8 cellular contexts compared by ENCODE assay signal in the genomic region with DNA sequence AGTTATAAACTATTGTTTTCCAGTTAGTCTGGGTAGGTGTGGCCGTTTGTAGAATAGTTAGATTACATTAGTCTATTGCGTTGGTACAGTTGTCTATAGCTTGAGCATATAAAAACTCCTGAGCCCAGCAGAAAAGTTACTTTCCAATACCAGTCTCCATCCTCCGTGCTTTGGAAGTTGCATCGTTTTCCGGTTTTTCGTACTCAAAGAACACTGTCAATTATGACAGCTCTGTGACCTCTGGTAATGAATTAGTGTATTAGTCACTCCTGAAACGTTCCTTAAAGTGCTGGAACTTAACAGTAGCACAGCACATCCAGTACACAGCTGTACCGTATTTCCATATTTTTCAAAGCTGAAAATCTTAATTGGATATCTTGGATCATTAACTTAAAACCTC. TPM values are rescaled to one million over a fixed set of nuclear protein-coding genes. Genes with fewer than 3 reads are reported as not detected.
DNase-seq lines count a peak whose midpoint lies in the region; ATAC-seq, FAIRE-seq and TF ChIP-seq lines count a peak whose summit lies in the region.

No MANE protein-coding gene starts in this region.

- H3K36me3 ChIP-seq in HUES6 (ENCODE audit: control insufficient read depth, insufficient read depth, low read length), result no peaks in the 10 kb centered on the region
- no peaks in the 10 kb centered on the region for H3K36me3 ChIP-seq in left lung
- peaks cover 8 to 9% (median 8%) of the 10 kb centered on the region in 3 donors for H3K36me3 ChIP-seq in tibial artery

- FAIRE-seq in HTR-8/SVneo (lab: Jason Lieb, UNC), result no peak

- peak overlapping the region; percentile 96 for H3K27ac ChIP-seq in HUES6 (ENCODE audit: low read depth, low read length)
- H3K27ac ChIP-seq in left lung, result peak overlapping the region; percentile 97 to 99
- peak overlapping the region; percentile 99 for H3K27ac ChIP-seq in tibial artery

- H3K4me1 ChIP-seq in HUES6 (ENCODE audit: control insufficient read depth, insufficient read depth, low read length), result peaks cover 14% of the 10 kb centered on the region; the same call in 1 of the 2 replicates
- peaks cover 11 to 27% of the 10 kb centered on the region in 2 donors for H3K4me1 ChIP-seq in left lung
- H3K4me1 ChIP-seq in tibial artery, result peaks cover 0 to 37% (median 21%) of the 10 kb centered on the region in 4 donors

- DNase-seq in AG10803 (ENCODE audit: low read depth) (peak; percentile 42), left lung (no peak), tibial artery (no peak), HTR-8/SVneo (ENCODE audit: insufficient read length, low spot score) (no peak)
- no peak for DNase-seq in central memory CD4-positive, alpha-beta T cell

- intact Hi-C loops in left lung (cut with DNase I) (no loop called here), tibial artery (cut with DNase I; ENCODE audit: low total_unique reads) (loop anchor here (5.0 kb wide), 1 partner anchor 36 kb away; no protein-coding TSS in a partner anchor)

- H3K9me3 Mint-ChIP-seq in brain, result no peaks in the 10 kb centered on the region

- peaks cover 50% of the 10 kb centered on the region for H3K4me1 Mint-ChIP-seq in brain

- H3K36me3 Mint-ChIP-seq in brain, result peaks cover 9% of the 10 kb centered on the region

- H3K4me3 ChIP-seq in AG10803 (ENCODE audit: low read length), result peak overlapping the region; percentile 77
- H3K4me3 ChIP-seq in HUES6 (ENCODE audit: low read depth, low read length), result peak overlapping the region; percentile 86
- peak overlapping the region; percentile 87 to 93 for H3K4me3 ChIP-seq in left lung
- peak overlapping the region; percentile 98 to 100 for H3K4me3 ChIP-seq in tibial artery

- peak overlapping the region; percentile 91 to 96 (median 94) for H3K4me3 Mint-ChIP-seq in brain

- peaks cover 11% of the 10 kb centered on the region for H3K27me3 Mint-ChIP-seq in brain

- TF ChIP-seq CTCF in AG10803 (conservative IDR thresholded peaks at IDR 0.05; ENCODE audit: low read length) (no peak), brain (conservative IDR thresholded peaks at IDR 0.05) (no peak), left lung (IDR thresholded peaks at IDR 0.05) (no peak), tibial artery (IDR thresholded peaks at IDR 0.05) (no peak)

- H3K9me3 ChIP-seq in HUES6 (ENCODE audit: control insufficient read depth, insufficient read depth, low read depth, low read length) (no peaks in the 10 kb centered on the region), left lung (no peaks in the 10 kb centered on the region), tibial artery (no peaks in the 10 kb centered on the region)

- H3K9ac ChIP-seq in HUES6 (ENCODE audit: low read length), result peak overlapping the region; percentile 96

- no peaks in the 10 kb centered on the region for H3K27me3 ChIP-seq in HUES6 (ENCODE audit: control insufficient read depth, insufficient read depth, low read length)
- peaks cover 0 to 14% of the 10 kb centered on the region in 2 donors for H3K27me3 ChIP-seq in left lung
- no peaks in the 10 kb centered on the region for H3K27me3 ChIP-seq in tibial artery

- ATAC-seq in left lung (peak; percentile 37), GM21825 (IDR thresholded peaks at IDR 0.05; ENCODE audit: unreplicated experiment) (no peak)

- peak overlapping the region; percentile 97 to 100 (median 99) for H3K27ac Mint-ChIP-seq in brain

RNA-seq across cellular contexts. Expression of a gene that starts 0.8 kb away (rescaled TPM):
- 4.5 TPM for polyA plus RNA-seq in brain (ENCODE audit: insufficient read depth, low read depth, low replicate concordance)
- total RNA-seq in left lung, result 10 to 100 TPM in 1 of 2 donors, 1 to 10 TPM in 1; 9.4 to 12.2 TPM

RNA-seq across cellular contexts. Expression of a gene that starts 38.9 kb away (rescaled TPM):
- polyA plus RNA-seq in brain (ENCODE audit: insufficient read depth, low read depth, low replicate concordance), result 42.0 TPM
- 100 to 1,000 TPM; 116 to 119 TPM for total RNA-seq in left lung

RNA-seq across cellular contexts. Expression of a gene that starts 49.0 kb away (rescaled TPM):
- polyA plus RNA-seq in brain (ENCODE audit: insufficient read depth, low read depth, low replicate concordance), result not detected
- total RNA-seq in left lung, result 10 to 100 TPM; 16.0 to 35.6 TPM
